Comparison of ENCODE assay signal across 12 cellular contexts in genomic region chr6:56387621-56388413, GRCh38.
A peak's percentile ranks its signal among the peaks of the same experiment; 100 is the strongest.
DNase-seq lines count a peak whose midpoint lies in the region; ATAC-seq and TF ChIP-seq lines count a peak whose summit lies in the region.
"Had no signal": no experiment of that assay in that cellular context is flagged by ENCODE, and none has a peak within 500 bp of the region (broad histone marks: within the 10 kb centered on the region; RNA-seq: fewer than 3 reads in every experiment).

No MANE protein-coding gene starts in this region.

- no peak for TF ChIP-seq POLR2A in lower leg skin (IDR thresholded peaks at IDR 0.05)

- intact Hi-C loops in lower leg skin (cut with DNase I; ENCODE audit: low total_unique reads), result no loop called here

- H3K9me3 Mint-ChIP-seq in stimulated activated effector memory CD8-positive, alpha-beta T cell treated with anti-CD3 and anti-CD28 coated beads, Interleukin-12 subunit alpha, Interleukin-12 subunit beta, amount 100 ng/mL, for 72 hours, result no peaks in the 10 kb centered on the region

- peak; percentile 71 for DNase-seq in M059J (ENCODE audit: low read depth)
- DNase-seq in NCI-H748 (lab: John Stamatoyannopoulos, UW; ENCODE audit: unreplicated experiment), result peak; percentile 76
- DNase-seq in fibroblast of the aortic adventitia (ENCODE audit: low read depth), result peak; percentile 59
- DNase-seq in stimulated activated effector memory CD8-positive, alpha-beta T cell treated with anti-CD3 and anti-CD28 coated beads, Interleukin-12 subunit alpha, Interleukin-12 subunit beta, amount 100 ng/mL, for 72 hours (ENCODE audit: low spot score in 2 of 2), result no peak
- no peak for DNase-seq in germinal center (ENCODE audit: low spot score)
- no peak for DNase-seq in middle frontal gyrus (ENCODE audit: extremely low spot score, low spot score)
- no peak for DNase-seq in lower leg skin (ENCODE audit: low spot score in 2 of 2)
- DNase-seq in BE2C, result no peak
- DNase-seq: KG1, naive B cell, NCI-H2171 treated with DMSO at 0.1 percent for 48 hours had no signal

- no peaks in the 10 kb centered on the region for H3K36me3 ChIP-seq in BE2C

- H3K4me1 ChIP-seq in BE2C, result no peaks in the 10 kb centered on the region

- H3K4me3 ChIP-seq in fibroblast of the aortic adventitia (ENCODE audit: low read depth, low read length) (no peak overlapping the region), lower leg skin (ENCODE audit: low read depth, poor library complexity, severe bottlenecking) (no peak overlapping the region), BE2C (ENCODE audit: low read depth, low read length) (no peak overlapping the region)

- ATAC-seq in stimulated activated effector memory CD8-positive, alpha-beta T cell treated with anti-CD3 and anti-CD28 coated beads, Interleukin-12 subunit alpha, Interleukin-12 subunit beta, amount 100 ng/mL, for 72 hours, result peak; percentile 44

- H3K4me3 Mint-ChIP-seq in stimulated activated effector memory CD8-positive, alpha-beta T cell treated with anti-CD3 and anti-CD28 coated beads, Interleukin-12 subunit alpha, Interleukin-12 subunit beta, amount 100 ng/mL, for 72 hours, result no peak overlapping the region
- H3K4me3 Mint-ChIP-seq: activated naive CD8-positive, alpha-beta T cell had no signal

- H3K36me3 Mint-ChIP-seq in stimulated activated effector memory CD8-positive, alpha-beta T cell treated with anti-CD3 and anti-CD28 coated beads, Interleukin-12 subunit alpha, Interleukin-12 subunit beta, amount 100 ng/mL, for 72 hours, result no peaks in the 10 kb centered on the region
- H3K36me3 Mint-ChIP-seq: activated naive CD8-positive, alpha-beta T cell had no signal

- WGBS in lower leg skin, 2 donors, result 54 to 71% methylated on average over 2 of the region's 2 CpGs

- H3K27ac Mint-ChIP-seq in stimulated activated effector memory CD8-positive, alpha-beta T cell treated with anti-CD3 and anti-CD28 coated beads, Interleukin-12 subunit alpha, Interleukin-12 subunit beta, amount 100 ng/mL, for 72 hours, result no peak overlapping the region
- H3K27ac Mint-ChIP-seq: activated naive CD8-positive, alpha-beta T cell had no signal

- no peaks in the 10 kb centered on the region for H3K4me1 Mint-ChIP-seq in stimulated activated effector memory CD8-positive, alpha-beta T cell treated with anti-CD3 and anti-CD28 coated beads, Interleukin-12 subunit alpha, Interleukin-12 subunit beta, amount 100 ng/mL, for 72 hours
- H3K4me1 Mint-ChIP-seq: naive B cell had no signal

- TF ChIP-seq CTCF in fibroblast of the aortic adventitia (IDR thresholded peaks at IDR 0.05; ENCODE audit: insufficient read depth, low read length) (no peak), lower leg skin (IDR thresholded peaks at IDR 0.05) (no peak), BE2C (IDR thresholded peaks at IDR 0.05; ENCODE audit: low read depth, low read length) (no peak)

- H3K27me3 ChIP-seq in BE2C, result no peaks in the 10 kb centered on the region

- no peaks in the 10 kb centered on the region for H3K9me3 ChIP-seq in BE2C

Comparison
In these comparisons a context has a peak if more than half of its experiments do, and no peak if none do; other contexts are left out.
1. DNase-seq: peak in M059J (single experiment), NCI-H748 (single experiment) and fibroblast of the aortic adventitia (single experiment); none in stimulated activated effector memory CD8-positive, alpha-beta T cell treated with anti-CD3 and anti-CD28 coated beads, Interleukin-12 subunit alpha, Interleukin-12 subunit beta, amount 100 ng/mL, for 72 hours (0 of 2), germinal center (single experiment), middle frontal gyrus (single experiment), lower leg skin (0 of 2) and BE2C (single experiment).